In genomic region chr9:114853071-114853865, GRCh38 we compare ENCODE assay signal across 31 cellular contexts. TPM values are rescaled to one million over a fixed set of nuclear protein-coding genes. Genes with fewer than 3 reads are reported as not detected.
DNase-seq lines count a peak whose midpoint lies in the region; FAIRE-seq and TF ChIP-seq lines count a peak whose summit lies in the region.
"Had no signal": no experiment of that assay in that cellular context is flagged by ENCODE, and none has a peak within 500 bp of the region (broad histone marks: within the 10 kb centered on the region; RNA-seq: fewer than 3 reads in every experiment).

No MANE protein-coding gene starts in this region.

- DNase-seq in HT-29 (ENCODE audit: low spot score) (peak; percentile 51), WERI-Rb-1 (peak; percentile 78), ureter (ENCODE audit: low spot score) (no peak), frontal cortex (ENCODE audit: low spot score in 2 of 2) (no peak), Kasumi-1 (lab: John Stamatoyannopoulos, UW) (no peak)
- DNase-seq in NK-92 treated with Interleukin-12 subunit alpha and Interleukin-12 subunit beta, amount 100 ng/mL, for 24 hours (lab: John Stamatoyannopoulos, UW), result no peak
- DNase-seq: activated CD4-positive, alpha-beta T cell treated with anti-CD3 and anti-CD28 coated beads, Interleukin-2, amount 50 U/mL, for 48 hours; activated naive CD4-positive, alpha-beta T cell; activated T-cell treated with anti-CD3 and anti-CD28 coated beads, Interleukin-2, amount 50 U/mL, for 72 hours; amygdala; dorsolateral prefrontal cortex; esophagus squamous epithelium; foreskin keratinocyte; H9; kidney glomerular epithelial cell; NCI-H1092 treated with DMSO at 0.1 percent for 48 hours; NCI-H1694 treated with DMSO at 0.1 percent for 48 hours; NCI-H446 treated with DMSO at 0.1 percent for 48 hours; stimulated activated naive CD4-positive, alpha-beta T cell; testis had no signal

- H3K4me1 Mint-ChIP-seq in nephron, result peaks cover 24% of the 10 kb centered on the region

- no peaks in the 10 kb centered on the region for H3K36me3 Mint-ChIP-seq in nephron (ENCODE audit: low read depth)
- H3K36me3 Mint-ChIP-seq: natural killer cell treated with Interleukin-12 subunit alpha and Interleukin-12 subunit beta and Interleukin-15 and Interleukin-18, amount 100 ng/mL, for 72 hours had no signal

- FAIRE-seq in frontal cortex (lab: Jason Lieb, UNC), result no peak
- FAIRE-seq: endometrium, GM12892, HepG2, TTC549 had no signal

- no peak for TF ChIP-seq CTCF in WERI-Rb-1 (IDR thresholded peaks at IDR 0.05; ENCODE audit: low read depth, low read length)
- no peak for TF ChIP-seq CTCF in nephron (IDR thresholded peaks at IDR 0.05; ENCODE audit: unreplicated experiment in 3 of 3)

- H3K27me3 Mint-ChIP-seq in nephron (ENCODE audit: low read depth), result no peaks in the 10 kb centered on the region

- H3K27me3 ChIP-seq in ACC112 (ENCODE audit: insufficient read depth, low read length) (no peaks in the 10 kb centered on the region), WERI-Rb-1 (ENCODE audit: insufficient read depth, low read depth, severe bottlenecking) (no peaks in the 10 kb centered on the region)
- H3K27me3 ChIP-seq: dorsolateral prefrontal cortex, esophagus squamous epithelium, foreskin keratinocyte, testis, vagina had no signal

- no peaks in the 10 kb centered on the region for H3K9me3 Mint-ChIP-seq in nephron
- H3K9me3 Mint-ChIP-seq: H9; natural killer cell treated with Interleukin-12 subunit alpha and Interleukin-12 subunit beta and Interleukin-15 and Interleukin-18, amount 100 ng/mL, for 72 hours had no signal

- no peaks in the 10 kb centered on the region for H3K9me3 ChIP-seq in WERI-Rb-1 (ENCODE audit: severe bottlenecking)
- H3K9me3 ChIP-seq: esophagus squamous epithelium, lower lobe of right lung, testis, vagina had no signal

- H3K4me1 ChIP-seq in ACC112 (ENCODE audit: control insufficient read depth, insufficient read depth, low read length, unreplicated experiment), result peaks cover 57% of the 10 kb centered on the region
- H3K4me1 ChIP-seq: testis had no signal

- no peaks in the 10 kb centered on the region for H3K36me3 ChIP-seq in ACC112 (ENCODE audit: insufficient read depth, low read length)
- no peaks in the 10 kb centered on the region for H3K36me3 ChIP-seq in WERI-Rb-1
- H3K36me3 ChIP-seq: esophagus squamous epithelium, lower lobe of right lung, vagina had no signal

- no peak overlapping the region for H3K4me3 ChIP-seq in ACC112 (ENCODE audit: low read depth, low read length)
- no peak overlapping the region for H3K4me3 ChIP-seq in WERI-Rb-1 (ENCODE audit: low read depth, low read length)
- H3K4me3 ChIP-seq: dorsolateral prefrontal cortex, esophagus squamous epithelium, lower lobe of right lung, testis, vagina had no signal

- H3K4me3 Mint-ChIP-seq in nephron, result no peak overlapping the region
- H3K4me3 Mint-ChIP-seq: activated T-cell treated with anti-CD3 and anti-CD28 coated beads, Interleukin-2, amount 50 U/mL, for 72 hours; H9; natural killer cell treated with Interleukin-12 subunit alpha and Interleukin-12 subunit beta and Interleukin-15 and Interleukin-18, amount 100 ng/mL, for 72 hours; T-helper 1 cell treated with Interleukin-12 subunit alpha and Interleukin-12 subunit beta and Interleukin-4 antibody, amounts not matched to agents 30 μg/mL and 1 μg/mL, for 36 hours had no signal

- H3K79me2 ChIP-seq in ACC112 (ENCODE audit: control insufficient read depth, insufficient read depth, low read length, unreplicated experiment), result no peaks in the 10 kb centered on the region

- peak overlapping the region; percentile 88; the same call in 1 of the 2 replicates for H3K27ac ChIP-seq in ACC112 (ENCODE audit: low read depth, low read length)
- no peak overlapping the region for H3K27ac ChIP-seq in WERI-Rb-1
- H3K27ac ChIP-seq: dorsolateral prefrontal cortex, esophagus squamous epithelium, foreskin keratinocyte, testis, vagina had no signal

- H3K27ac Mint-ChIP-seq in nephron, result peak overlapping the region in 2 of 3 experiments; percentile 5 to 13
- H3K27ac Mint-ChIP-seq: activated T-cell treated with anti-CD3 and anti-CD28 coated beads, Interleukin-2, amount 50 U/mL, for 72 hours; H9; natural killer cell treated with Interleukin-12 subunit alpha and Interleukin-12 subunit beta and Interleukin-15 and Interleukin-18, amount 100 ng/mL, for 72 hours; T-helper 1 cell treated with Interleukin-12 subunit alpha and Interleukin-12 subunit beta and Interleukin-4 antibody, amounts not matched to agents 30 μg/mL and 1 μg/mL, for 36 hours had no signal

- peak overlapping the region; percentile 45 for H2AFZ ChIP-seq in ACC112 (ENCODE audit: low read length, unreplicated experiment)

RNA-seq across cellular contexts. Expression of gene TNFSF15, which starts 47.4 kb away (rescaled TPM):
- total RNA-seq in HT-29 (2014; rRNA removed; shearing (Covaris generic)), result 5.2 TPM in 2 replicates
- total RNA-seq in ureter (16.2 TPM), frontal cortex (under 0.01 TPM)
- total RNA-seq: G401, H9 had no signal

Comparison
In these comparisons a context has a peak if more than half of its experiments do, and no peak if none do; other contexts are left out.
1. DNase-seq: peak in HT-29 (single experiment) and WERI-Rb-1 (single experiment); none in ureter (single experiment), frontal cortex (0 of 2), Kasumi-1 (0 of 2) and NK-92 treated with Interleukin-12 subunit alpha and Interleukin-12 subunit beta, amount 100 ng/mL, for 24 hours (single experiment).